In genomic region chr1:15741183-15741850, GRCh38 we compare ENCODE assay signal across 9 cellular contexts. TPM values are rescaled to one million over a fixed set of nuclear protein-coding genes. Genes with fewer than 3 reads are reported as not detected.
DNase-seq lines count a peak whose midpoint lies in the region; ATAC-seq and TF ChIP-seq lines count a peak whose summit lies in the region.
"Had no signal": no experiment of that assay in that cellular context is flagged by ENCODE, and none has a peak within 500 bp of the region (broad histone marks: within the 10 kb centered on the region; RNA-seq: fewer than 3 reads in every experiment).

No MANE protein-coding gene starts in this region.

- TF ChIP-seq CTCF in Calu3 (IDR thresholded peaks at IDR 0.05; ENCODE audit: unreplicated experiment) (no peak), HFFc6 (IDR thresholded peaks at IDR 0.05) (peak; percentile 88), liver (IDR thresholded peaks at IDR 0.05; ENCODE audit: low read depth, low read length, missing input control) (peak; percentile 88)

- no peak overlapping the region for H3K27ac Mint-ChIP-seq in Calu3 (ENCODE audit: unreplicated experiment)
- no peak overlapping the region for H3K27ac Mint-ChIP-seq in HFFc6

- peaks cover 9% of the 10 kb centered on the region for H3K4me1 Mint-ChIP-seq in Calu3 (ENCODE audit: low read depth, unreplicated experiment)
- H3K4me1 Mint-ChIP-seq in HFFc6 (ENCODE audit: low read depth) = peaks cover 7% of the 10 kb centered on the region

- H3K36me3 Mint-ChIP-seq in Calu3 (ENCODE audit: insufficient read depth, unreplicated experiment) (peaks cover 6% of the 10 kb centered on the region), HFFc6 (ENCODE audit: low read depth) (no peaks in the 10 kb centered on the region)

- H3K4me3 Mint-ChIP-seq in Calu3 (ENCODE audit: low read depth, unreplicated experiment) (no peak overlapping the region), HFFc6 (no peak overlapping the region; the same call in 1 of the 2 replicates)

- 16% methylated on average over 14 of the region's 14 CpGs for WGBS in liver

- no peak overlapping the region for H3K4me3 ChIP-seq in liver (ENCODE audit: low read depth in 1 of 3, low read length in 3 of 3)

- peak; percentile 85 for DNase-seq in Calu3
- peak; percentile 62 for DNase-seq in HFFc6
- peak; percentile 85 for DNase-seq in NCI-H2227 (lab: John Stamatoyannopoulos, UW; ENCODE audit: unreplicated experiment)
- DNase-seq in activated CD4-positive, alpha-beta T cell treated with anti-CD3 and anti-CD28 coated beads for 1 hour = peak; percentile 54
- peak; percentile 90 for DNase-seq in cerebellum (ENCODE audit: low spot score)
- DNase-seq in stimulated activated CD4-positive, alpha-beta T cell treated with anti-CD3 and anti-CD28 coated beads, Interleukin-4, amount 100 ng/mL, for 48 hours (ENCODE audit: low read depth in 2 of 2) = peak; percentile 61 to 67

- H3K27me3 Mint-ChIP-seq in Calu3 (ENCODE audit: unreplicated experiment) (no peaks in the 10 kb centered on the region), HFFc6 (ENCODE audit: insufficient read depth) (peaks cover 1% of the 10 kb centered on the region)

- peak; percentile 96 to 99 for TF ChIP-seq RAD21 in liver (IDR thresholded peaks at IDR 0.05)

- intact Hi-C loops in Calu3 (cut with micrococcal nuclease; ENCODE audit: unreplicated experiment) = loop anchor here (5.0 kb wide), 1 partner anchor 144 kb away; no protein-coding TSS in a partner anchor

- H3K36me3 ChIP-seq in liver (ENCODE audit: control insufficient read depth in 4 of 4, insufficient read depth in 3 of 4, low read depth in 1 of 4, low read length in 3 of 4) = peaks cover 0 to 2% (median 0%) of the 10 kb centered on the region in 4 donors

- CTCF ChIA-PET in Calu3 (lab: Charles Lee) = interaction anchor here (1.1 to 1.2 kb wide), 3 partner anchors 12 to 418 kb away, joined by 3 to 7 read pairs (median 3); no protein-coding TSS in a partner anchor

- no peak for ATAC-seq in GM18520 (IDR thresholded peaks at IDR 0.05; ENCODE audit: unreplicated experiment)

- peaks cover 7 to 48% (median 32%) of the 10 kb centered on the region in 4 donors for H3K4me1 ChIP-seq in liver (ENCODE audit: control insufficient read depth in 4 of 4, insufficient read depth in 4 of 4, low read length in 3 of 4)

- no peaks in the 10 kb centered on the region for H3K9me3 ChIP-seq in liver (ENCODE audit: control insufficient read depth in 4 of 4, low read length in 3 of 4)

- BruUV-seq in Calu3 (replicated peaks; lab: Mats Ljungman, UMichigan) = no TSS peak

- H3K27ac ChIP-seq in liver (ENCODE audit: low read depth in 1 of 2, low read length in 2 of 2) = no peak overlapping the region

- no peaks in the 10 kb centered on the region for H3K27me3 ChIP-seq in liver (ENCODE audit: control insufficient read depth in 4 of 4, insufficient read depth in 4 of 4, low read length in 3 of 4)

- H3K9ac ChIP-seq in liver (ENCODE audit: low read depth in 1 of 2, low read length in 2 of 2) = peak overlapping the region; percentile 5 to 45

- H3K9me3 Mint-ChIP-seq in Calu3 (ENCODE audit: low read depth, unreplicated experiment) (no peaks in the 10 kb centered on the region), HFFc6 (no peaks in the 10 kb centered on the region)

TF ChIP-seq in liver, 16 proteins besides CTCF, POLR2A, EP300 and RAD21:
- no peak for TF ChIP-seq TAF1 (conservative IDR thresholded peaks at IDR 0.05)
- no peak for TF ChIP-seq SP1 (IDR thresholded peaks at IDR 0.05)
- peak; percentile 41 to 44 for TF ChIP-seq HNF4A (conservative IDR thresholded peaks at IDR 0.05)
- peak; percentile 7 to 30 for TF ChIP-seq RXRA (IDR thresholded peaks at IDR 0.05)

RNA-seq across cellular contexts. Expression of gene TMEM82, which starts 1.0 kb away (rescaled TPM):
- not detected in 2 replicates for total RNA-seq in Calu3 (2022)
- total RNA-seq in HFFc6 (2021; fragmentation: NEBNext Ultra II Directional; extraction: Animal tissue kit (Norgen Biotek cat#: 25700)) = not detected
- not detected for total RNA-seq in cerebellum
- total RNA-seq in liver = 1 to 10 TPM; 5.6 to 5.8 TPM
- 10 to 100 TPM; 20.9 to 26.3 TPM for polyA plus RNA-seq in liver
- total RNA-seq: T-helper 1 cell treated with Interleukin-12 subunit alpha and Interleukin-12 subunit beta and Interleukin-4 antibody, amounts not matched to agents 30 ng/mL and 1 ng/mL, for 36 hours had no signal

RNA-seq across cellular contexts. Expression of gene SLC25A34, which starts 5.3 kb away (rescaled TPM):
- total RNA-seq in Calu3 (2022) = 0.68 and 1.2 TPM in 2 replicates
- total RNA-seq in HFFc6 (2021; fragmentation: NEBNext Ultra II Directional; extraction: Animal tissue kit (Norgen Biotek cat#: 25700)) = under 1 TPM; 0.26 to 0.68 (median 0.43) TPM
- total RNA-seq in cerebellum = 2.4 TPM
- total RNA-seq in liver = 1 to 10 TPM in 1 of 2 donors, under 1 TPM in 1; 0.79 to 7.3 TPM
- 1 to 10 TPM; 1.8 to 3.1 TPM for polyA plus RNA-seq in liver

RNA-seq across cellular contexts. Expression of gene FBLIM1, which starts 17.3 kb away (rescaled TPM):
- total RNA-seq in Calu3 (2022) (25.6 and 26.8 TPM in 2 replicates), cerebellum (8.9 TPM), liver (1 to 10 TPM; 3.6 to 6.4 TPM)
- total RNA-seq in HFFc6 (2021; fragmentation: NEBNext Ultra II Directional; extraction: Animal tissue kit (Norgen Biotek cat#: 25700)) = 100 to 1,000 TPM in 4 of 6 experiments, 10 to 100 TPM in 2; 98.4 to 127 (median 110) TPM
- 1 to 10 TPM; 3.6 to 3.8 TPM for polyA plus RNA-seq in liver
- total RNA-seq: T-helper 1 cell treated with Interleukin-12 subunit alpha and Interleukin-12 subunit beta and Interleukin-4 antibody, amounts not matched to agents 30 ng/mL and 1 ng/mL, for 36 hours had no signal

RNA-seq across cellular contexts. Expression of gene PLEKHM2, which starts 57.2 kb away (rescaled TPM):
- total RNA-seq in Calu3 (2022) (30.4 and 33.4 TPM in 2 replicates), cerebellum (27.0 TPM), liver (10 to 100 TPM; 18.9 to 22.6 TPM)
- 10 to 100 TPM; 61.5 to 70.5 (median 66.0) TPM for total RNA-seq in HFFc6 (2021; fragmentation: NEBNext Ultra II Directional; extraction: Animal tissue kit (Norgen Biotek cat#: 25700))
- polyA plus RNA-seq in liver = 10 to 100 TPM in 1 of 2 donors, 1 to 10 TPM in 1; 4.1 to 15.1 TPM
